Comparison of ENCODE assay signal across 8 cellular contexts in the genomic region with DNA sequence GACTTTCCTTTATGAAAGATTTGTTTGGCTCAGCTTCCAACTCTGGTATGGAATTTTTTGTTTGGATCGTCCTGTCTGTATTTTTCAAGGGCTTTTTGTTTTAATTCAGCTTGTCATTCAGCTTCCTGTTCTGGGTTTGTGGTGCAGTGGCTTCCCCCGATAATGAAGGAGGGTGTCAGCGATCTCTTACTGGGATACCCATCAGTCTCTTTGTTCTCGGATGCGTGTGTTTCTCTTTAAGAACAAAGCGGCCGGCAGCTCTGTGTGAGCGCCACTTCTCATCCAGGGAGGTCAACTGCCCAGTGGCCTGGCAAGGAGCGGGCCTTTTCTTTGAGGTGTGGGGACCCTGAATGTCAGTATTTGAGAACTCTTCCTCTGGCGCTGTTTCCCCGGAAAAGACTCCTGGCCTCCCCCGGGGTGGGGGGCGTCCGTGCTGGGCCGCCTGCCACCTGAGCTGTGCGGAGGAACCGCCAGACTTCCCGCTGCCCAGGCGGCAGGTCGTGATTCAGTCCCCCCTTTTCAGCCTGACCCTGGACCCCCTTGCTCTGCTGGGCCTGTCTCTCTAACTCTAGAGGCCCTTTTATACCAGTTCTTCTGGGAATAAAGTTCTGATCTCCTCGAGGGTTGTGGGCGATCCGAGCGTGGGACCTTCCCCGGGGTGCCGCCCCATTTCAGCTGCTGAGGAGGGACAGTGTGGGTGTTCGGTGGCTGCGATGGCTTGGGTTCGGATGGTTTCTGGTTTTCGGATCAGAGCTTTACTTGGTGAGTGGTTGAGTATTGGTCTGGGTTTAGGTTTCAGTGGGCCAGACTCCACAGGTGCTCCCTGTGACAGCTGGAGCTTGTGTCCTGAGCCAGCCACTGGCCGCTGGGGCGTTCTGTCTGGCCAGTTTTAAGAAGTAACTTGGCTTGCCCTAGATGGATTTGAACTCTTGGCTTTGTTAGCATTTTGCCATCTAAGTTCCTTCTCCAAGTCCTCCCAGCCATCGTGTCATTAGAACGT. TPM values are rescaled to one million over a fixed set of nuclear protein-coding genes. Genes with fewer than 3 reads are reported as not detected.
DNase-seq lines count a peak whose midpoint lies in the region; ATAC-seq and TF ChIP-seq lines count a peak whose summit lies in the region.

No MANE protein-coding gene starts in this region.

- H3K36me3 ChIP-seq in body of pancreas (replicated peaks in 1 of 2; ENCODE audit: insufficient read depth in 1 of 2, low read depth in 2 of 2) = peaks cover 14 to 18% of the 10 kb centered on the region in 2 donors
- H3K36me3 ChIP-seq in lower lobe of right lung = peaks cover 28% of the 10 kb centered on the region
- H3K36me3 ChIP-seq in urinary bladder (ENCODE audit: insufficient read depth) = peaks cover 5% of the 10 kb centered on the region

- H3K9me3 ChIP-seq in body of pancreas (no peaks in the 10 kb centered on the region), lower lobe of right lung (no peaks in the 10 kb centered on the region)

- no peak for ATAC-seq in body of pancreas
- ATAC-seq in lower lobe of right lung = no peak
- ATAC-seq in GM18907 (IDR thresholded peaks at IDR 0.05; ENCODE audit: unreplicated experiment) = no peak

- no peak for TF ChIP-seq POLR2A in body of pancreas (IDR thresholded peaks at IDR 0.05)

- H3K27me3 ChIP-seq in body of pancreas (no peaks in the 10 kb centered on the region), lower lobe of right lung (ENCODE audit: low read depth) (no peaks in the 10 kb centered on the region)

- 22 to 29% methylated on average over 19 to 34 of the region's 34 CpGs for WGBS in body of pancreas, 2 donors
- WGBS in urinary bladder = 34% methylated on average over 34 of the region's 34 CpGs

- no peaks in the 10 kb centered on the region for H3K9me3 Mint-ChIP-seq in CD14-positive monocyte

- H3K4me1 ChIP-seq in body of pancreas (peaks cover 56% of the 10 kb centered on the region), lower lobe of right lung (peaks cover 67% of the 10 kb centered on the region), urinary bladder (ENCODE audit: insufficient read depth) (peaks cover 2% of the 10 kb centered on the region)

- peaks cover 48% of the 10 kb centered on the region for H3K4me1 Mint-ChIP-seq in CD14-positive monocyte

- peak overlapping the region; percentile 68 to 91 for H3K4me3 Mint-ChIP-seq in CD14-positive monocyte

- peak overlapping the region; percentile 73 to 99 (median 86) for H3K27ac Mint-ChIP-seq in CD14-positive monocyte

- peaks cover 26 to 46% of the 10 kb centered on the region in 2 donors for H3K36me3 Mint-ChIP-seq in CD14-positive monocyte

- peaks cover 0 to 1% (median 0%) of the 10 kb centered on the region in 3 donors for H3K27me3 Mint-ChIP-seq in CD14-positive monocyte (ENCODE audit: low read depth in 3 of 3)

- intact Hi-C loops in CD14-positive monocyte (cut with micrococcal nuclease) (loop anchor here (5.0 kb wide), 3 partner anchors 77 to 88 kb away; a partner anchor contains a TSS), body of pancreas (cut with DNase I) (no loop called here), lower lobe of right lung (cut with DNase I) (no loop called here)

- TF ChIP-seq CTCF in CD14-positive monocyte (IDR thresholded peaks at IDR 0.05) (no peak), LNCaP clone FGC (IDR thresholded peaks at IDR 0.05; ENCODE audit: control insufficient read depth, extremely low read depth, insufficient read depth) (no peak), body of pancreas (IDR thresholded peaks at IDR 0.05) (no peak), lower lobe of right lung (IDR thresholded peaks at IDR 0.05) (no peak)

- DNase-seq in CD14-positive monocyte (ENCODE audit: low spot score) = no peak
- DNase-seq in LNCaP clone FGC (ENCODE audit: low read depth) = no peak
- peak in 1 of 4 donors; percentile 39 for DNase-seq in body of pancreas
- no peak for DNase-seq in lower lobe of right lung
- no peak for DNase-seq in NCI-H2107 treated with DMSO at 0.1 percent for 48 hours (lab: John Stamatoyannopoulos, UW; ENCODE audit: unreplicated experiment)
- no peak for DNase-seq in AG20443 (ENCODE audit: low spot score)

- peak overlapping the region in 3 of 4 donors; percentile 40 to 60 (median 47) for H3K27ac ChIP-seq in body of pancreas
- peak overlapping the region; percentile 73 for H3K27ac ChIP-seq in lower lobe of right lung
- no peak overlapping the region for H3K27ac ChIP-seq in urinary bladder (ENCODE audit: low read depth)

- peak overlapping the region; percentile 90 for H3K4me3 ChIP-seq in LNCaP clone FGC (ENCODE audit: low read depth, low read length)
- no peak overlapping the region for H3K4me3 ChIP-seq in body of pancreas
- H3K4me3 ChIP-seq in lower lobe of right lung = peak overlapping the region; percentile 51
- peak overlapping the region; percentile 8 for H3K4me3 ChIP-seq in urinary bladder (ENCODE audit: low read depth, low read length)

RNA-seq across cellular contexts. Expression of a gene that starts 3.4 kb away (rescaled TPM):
- polyA plus RNA-seq in CD14-positive monocyte (10 to 100 TPM in 1 of 2 donors, 1 to 10 TPM in 1; 8.0 to 11.6 TPM), urinary bladder (69.9 TPM)
- total RNA-seq in body of pancreas (10 to 100 TPM; 15.5 to 30.1 TPM), lower lobe of right lung (55.6 TPM), urinary bladder (32.5 TPM)

RNA-seq across cellular contexts. Expression of a gene that starts 3.9 kb away (rescaled TPM):
- polyA plus RNA-seq in CD14-positive monocyte (10 to 100 TPM; 62.1 to 69.0 TPM), urinary bladder (60.9 TPM)
- total RNA-seq in body of pancreas (10 to 100 TPM; 47.5 to 89.0 TPM), lower lobe of right lung (52.0 TPM), urinary bladder (30.6 TPM)

RNA-seq across cellular contexts. Expression of a gene that starts 9.1 kb away (rescaled TPM):
- not detected for polyA plus RNA-seq in CD14-positive monocyte
- total RNA-seq in body of pancreas = 10 to 100 TPM in 1 of 2 donors, under 1 TPM in 1; 0.99 to 11.7 TPM
- 1.9 TPM for total RNA-seq in lower lobe of right lung
- not detected for total RNA-seq in urinary bladder
- polyA plus RNA-seq in urinary bladder = 0.44 TPM

RNA-seq across cellular contexts. Expression of a gene that starts 16.1 kb away (rescaled TPM):
- polyA plus RNA-seq in CD14-positive monocyte (under 1 TPM; 0.38 to 0.50 TPM), urinary bladder (1.3 TPM)
- total RNA-seq in body of pancreas (not detected), lower lobe of right lung (not detected), urinary bladder (1.6 TPM)

RNA-seq across cellular contexts. Expression of a gene that starts 41.9 kb away (rescaled TPM):
- 1 to 10 TPM; 2.9 to 6.3 TPM for polyA plus RNA-seq in CD14-positive monocyte
- under 1 TPM; 0.66 to 0.78 TPM for total RNA-seq in body of pancreas
- 7.5 TPM for total RNA-seq in lower lobe of right lung
- total RNA-seq in urinary bladder = not detected
- 0.58 TPM for polyA plus RNA-seq in urinary bladder

Comparison
In these comparisons a context has a peak if more than half of its experiments do, and no peak if none do; other contexts are left out.
1. H3K4me3 ChIP-seq: peak in LNCaP clone FGC (single experiment), lower lobe of right lung (single experiment) and urinary bladder (single experiment); none in body of pancreas (0 of 2).
2. intact Hi-C loops: an anchor here in CD14-positive monocyte (5.0 kb wide); none called in body of pancreas and lower lobe of right lung.